In genomic region chr3:194140520-194141414, GRCh38 we compare ENCODE assay signal across 8 cellular contexts. TPM values are rescaled to one million over a fixed set of nuclear protein-coding genes. Genes with fewer than 3 reads are reported as not detected.
DNase-seq lines count a peak whose midpoint lies in the region; ATAC-seq and TF ChIP-seq lines count a peak whose summit lies in the region.

No MANE protein-coding gene starts in this region.

- POLR2A ChIA-PET in CD4-positive, alpha-beta T cell (lab: Charles Lee), result interaction anchor here (1.0 kb wide), 2 partner anchors 165 to 256 kb away, joined by 3 read pairs; no protein-coding TSS in a partner anchor

- no peak overlapping the region for H3K27ac Mint-ChIP-seq in CD4-positive, alpha-beta T cell
- peak overlapping the region; percentile 46 for H3K27ac Mint-ChIP-seq in HFFc6
- no peak overlapping the region for H3K27ac Mint-ChIP-seq in stimulated activated naive CD8-positive, alpha-beta T cell treated with anti-CD3 and anti-CD28 coated beads, Interleukin-15, amount 100 ng/mL, for 72 hours

- TF ChIP-seq CTCF in CD4-positive, alpha-beta T cell (IDR thresholded peaks at IDR 0.05), result no peak
- TF ChIP-seq CTCF in HFFc6 (IDR thresholded peaks at IDR 0.05) (no peak), choroid plexus epithelial cell (conservative IDR thresholded peaks at IDR 0.05; ENCODE audit: low read depth, low read length) (no peak)

- H3K4me1 Mint-ChIP-seq in CD4-positive, alpha-beta T cell (ENCODE audit: low read depth), result peaks cover 39% of the 10 kb centered on the region
- peaks cover 55% of the 10 kb centered on the region for H3K4me1 Mint-ChIP-seq in HFFc6 (ENCODE audit: low read depth)
- H3K4me1 Mint-ChIP-seq in stimulated activated naive CD8-positive, alpha-beta T cell treated with anti-CD3 and anti-CD28 coated beads, Interleukin-15, amount 100 ng/mL, for 72 hours, result peaks cover 43% of the 10 kb centered on the region

- peak overlapping the region; percentile 34 for H3K4me3 ChIP-seq in choroid plexus epithelial cell (ENCODE audit: low read depth, low read length)

- H3K4me3 Mint-ChIP-seq in CD4-positive, alpha-beta T cell, result peak overlapping the region; percentile 21
- peak overlapping the region; percentile 53 for H3K4me3 Mint-ChIP-seq in HFFc6
- H3K4me3 Mint-ChIP-seq in stimulated activated naive CD8-positive, alpha-beta T cell treated with anti-CD3 and anti-CD28 coated beads, Interleukin-15, amount 100 ng/mL, for 72 hours, result peak overlapping the region; percentile 55 to 68

- H3K27me3 Mint-ChIP-seq in CD4-positive, alpha-beta T cell, result peaks cover 33% of the 10 kb centered on the region
- peaks cover 10% of the 10 kb centered on the region; the same call in 1 of the 2 replicates for H3K27me3 Mint-ChIP-seq in HFFc6 (ENCODE audit: insufficient read depth)
- peaks cover 51% of the 10 kb centered on the region for H3K27me3 Mint-ChIP-seq in stimulated activated naive CD8-positive, alpha-beta T cell treated with anti-CD3 and anti-CD28 coated beads, Interleukin-15, amount 100 ng/mL, for 72 hours

- DNase-seq in CD4-positive, alpha-beta T cell, result peak in 3 of 10 experiments; percentile 11 to 23 (median 15)
- DNase-seq in HFFc6 (peak; percentile 11), SK-N-DZ (ENCODE audit: low spot score) (peak; percentile 42), choroid plexus epithelial cell (ENCODE audit: low read depth) (peak; percentile 89), left kidney (ENCODE audit: low read depth, low spot score) (peak; percentile 90), mucosa of gallbladder (ENCODE audit: low spot score) (no peak)
- peak; percentile 27 to 43 for DNase-seq in stimulated activated naive CD8-positive, alpha-beta T cell treated with anti-CD3 and anti-CD28 coated beads, Interleukin-15, amount 100 ng/mL, for 72 hours

- no peak overlapping the region for H3K27ac ChIP-seq in CD4-positive, alpha-beta T cell (ENCODE audit: low read depth, low read length)

- no peaks in the 10 kb centered on the region for H3K9me3 Mint-ChIP-seq in CD4-positive, alpha-beta T cell
- H3K9me3 Mint-ChIP-seq in HFFc6, result no peaks in the 10 kb centered on the region
- H3K9me3 Mint-ChIP-seq in stimulated activated naive CD8-positive, alpha-beta T cell treated with anti-CD3 and anti-CD28 coated beads, Interleukin-15, amount 100 ng/mL, for 72 hours, result no peaks in the 10 kb centered on the region

- no peaks in the 10 kb centered on the region for H3K36me3 Mint-ChIP-seq in CD4-positive, alpha-beta T cell (ENCODE audit: low read depth)
- no peaks in the 10 kb centered on the region for H3K36me3 Mint-ChIP-seq in HFFc6 (ENCODE audit: low read depth)

- ATAC-seq in CD4-positive, alpha-beta T cell (ENCODE audit: poor library complexity), result no peak
- peak; percentile 32 for ATAC-seq in stimulated activated naive CD8-positive, alpha-beta T cell treated with anti-CD3 and anti-CD28 coated beads, Interleukin-15, amount 100 ng/mL, for 72 hours
- no peak for ATAC-seq in GM21717 (IDR thresholded peaks at IDR 0.05; ENCODE audit: unreplicated experiment)

- CTCF ChIA-PET in CD4-positive, alpha-beta T cell (lab: Charles Lee), result no interaction called here

- peaks cover 35% of the 10 kb centered on the region for H3K27me3 ChIP-seq in CD4-positive, alpha-beta T cell (ENCODE audit: control insufficient read depth, insufficient read depth, low read length)

- H3K9me3 ChIP-seq in CD4-positive, alpha-beta T cell (ENCODE audit: control insufficient read depth, low read length), result no peaks in the 10 kb centered on the region

- intact Hi-C loops in CD4-positive, alpha-beta T cell (cut with DNase I, micrococcal nuclease), result no loop called here

RNA-seq across cellular contexts. Expression of gene HES1, which starts 4.8 kb away (rescaled TPM):
- 1 to 10 TPM in 1 of 2 experiments, under 1 TPM in 1; 0.89 to 1.5 TPM for total RNA-seq in CD4-positive, alpha-beta T cell
- total RNA-seq in HFFc6 (2021; fragmentation: NEBNext Ultra II Directional; extraction: Animal tissue kit (Norgen Biotek cat#: 25700)), result 10 to 100 TPM in 4 of 6 experiments, 1 to 10 TPM in 2; 4.8 to 15.1 (median 13.4) TPM
- polyA plus RNA-seq in SK-N-DZ (2014; cell fraction: cytosol; rRNA removed), result 0.14 and 0.22 TPM in 2 replicates
- polyA plus RNA-seq in SK-N-DZ (2014; cell fraction: nucleus; rRNA removed), result 0.09 and 1.9 TPM in 2 replicates
- 54.1 TPM for total RNA-seq in mucosa of gallbladder
